24 cellular contexts compared by ENCODE assay signal in genomic region chr14:103863245-103863644, GRCh38.
"Had no signal": no experiment of that assay in that cellular context is flagged by ENCODE, and none has a peak within 500 bp of the region (broad histone marks: within the 10 kb centered on the region; RNA-seq: fewer than 3 reads in every experiment).

No MANE protein-coding gene starts in this region.

- H3K27ac ChIP-seq: neural progenitor cell, neutrophil, ovary, prostate gland, skin epidermis, suprapubic skin, thoracic aorta, tibial artery, upper lobe of right lung had no signal

- H3K4me3 ChIP-seq: lung, neural progenitor cell, ovary, prostate gland, skin epidermis, suprapubic skin, thoracic aorta, tibial artery, upper lobe of right lung had no signal

- FAIRE-seq: keratinocyte, urothelium cell line had no signal

- DNase-seq: hippocampal formation; mesendoderm; naive B cell; natural killer cell; nephron progenitor cell; occipital lobe; retina; stimulated activated CD4-positive, alpha-beta T cell treated with anti-CD3 and anti-CD28 coated beads, Interleukin-4, amount 100 ng/mL, for 24 hours; stimulated activated naive CD4-positive, alpha-beta T cell; tibial artery; trophoblast cell; upper lobe of right lung had no signal

- ATAC-seq: natural killer cell; sciatic nerve; stimulated activated effector memory CD8-positive, alpha-beta T cell treated with anti-CD3 and anti-CD28 coated beads, Interleukin-12 subunit alpha, Interleukin-12 subunit beta, amount 100 ng/mL, for 72 hours had no signal

- H3K27me3 ChIP-seq: neural progenitor cell, ovary, upper lobe of right lung had no signal

- H3K4me2 ChIP-seq: neural progenitor cell had no signal

- H3K9me3 ChIP-seq: neutrophil, ovary, prostate gland, suprapubic skin, thoracic aorta, tibial artery, upper lobe of right lung had no signal

- H3K4me1 ChIP-seq: neural progenitor cell, prostate gland had no signal

- H3K9ac ChIP-seq: neural progenitor cell had no signal

- H2AFZ ChIP-seq: neural progenitor cell had no signal

- H3K36me3 ChIP-seq: neural progenitor cell, neutrophil, ovary, prostate gland, suprapubic skin, thoracic aorta, tibial artery, upper lobe of right lung had no signal
